In the genomic region with DNA sequence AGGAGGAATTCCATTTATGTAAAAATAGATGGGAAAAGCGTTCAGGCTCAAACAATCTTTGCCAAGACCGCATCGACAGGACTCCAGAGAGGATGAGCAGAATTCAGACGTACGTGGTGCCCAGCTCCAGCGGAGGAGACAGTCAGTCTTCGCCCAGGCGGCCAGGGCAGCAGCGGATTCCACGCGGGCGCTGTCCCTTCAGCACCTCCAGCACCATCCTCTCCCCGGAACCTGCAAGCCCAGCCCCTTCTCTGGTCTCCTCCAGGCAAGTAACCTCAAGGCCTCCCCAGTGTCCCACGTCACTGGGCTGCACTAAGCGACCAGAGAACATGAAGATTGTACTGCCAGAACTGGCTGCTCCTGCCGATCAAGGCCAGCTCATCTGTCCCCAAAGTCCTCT, we compare ENCODE assay signal across 14 cellular contexts. TPM values are rescaled to one million over a fixed set of nuclear protein-coding genes. Genes with fewer than 3 reads are reported as not detected.
DNase-seq lines count a peak whose midpoint lies in the region; TF ChIP-seq lines count a peak whose summit lies in the region.
"Had no signal": no experiment of that assay in that cellular context is flagged by ENCODE, and none has a peak within 500 bp of the region (broad histone marks: within the 10 kb centered on the region; RNA-seq: fewer than 3 reads in every experiment).

No MANE protein-coding gene starts in this region.

- DNase-seq in SIG-M5 treated with dmso at 0.1 percent for 504 hours (lab: John Stamatoyannopoulos, UW; ENCODE audit: unreplicated experiment) (peak; percentile 27), SIG-M5 (lab: John Stamatoyannopoulos, UW) (no peak), cardiac fibroblast (ENCODE audit: low read depth in 2 of 2) (peak; percentile 30 to 33), myocyte (ENCODE audit: low read depth) (peak; percentile 60), OCI-M1 (lab: John Stamatoyannopoulos, UW) (no peak), caudate nucleus (lab: John Stamatoyannopoulos, UW) (no peak)
- no peak for DNase-seq in activated effector memory CD4-positive, alpha-beta T cell treated with Interleukin-2 at 50 U/mL for 16 hours
- DNase-seq: 8988T; activated naive CD4-positive, alpha-beta T cell treated with anti-CD3 and anti-CD28 coated beads, Interleukin-2, amount 50 U/mL, for 16 hours; lower lobe of right lung; NCI-H82 had no signal

- no peak overlapping the region for H3K4me3 ChIP-seq in cardiac fibroblast (replicated peaks in 1 of 2; ENCODE audit: low read depth in 2 of 2, low read length in 2 of 2)
- H3K4me3 ChIP-seq: lower lobe of right lung had no signal

- H3K27ac ChIP-seq in caudate nucleus (ENCODE audit: low read depth, low read length), result no peak overlapping the region
- H3K27ac ChIP-seq: lower lobe of right lung had no signal

- TF ChIP-seq RAD21 in Ishikawa (IDR thresholded peaks at IDR 0.05; ENCODE audit: low read depth), result no peak

- TF ChIP-seq EP300 in Ishikawa (IDR thresholded peaks at IDR 0.05; ENCODE audit: borderline replicate concordance), result no peak

- TF ChIP-seq CTCF in cardiac fibroblast (IDR thresholded peaks at IDR 0.05; ENCODE audit: low read depth, low read length), result no peak

TF ChIP-seq in Ishikawa, 13 proteins besides CTCF, POLR2A, EP300 and RAD21:
- TF ChIP-seq, protein P1, sequence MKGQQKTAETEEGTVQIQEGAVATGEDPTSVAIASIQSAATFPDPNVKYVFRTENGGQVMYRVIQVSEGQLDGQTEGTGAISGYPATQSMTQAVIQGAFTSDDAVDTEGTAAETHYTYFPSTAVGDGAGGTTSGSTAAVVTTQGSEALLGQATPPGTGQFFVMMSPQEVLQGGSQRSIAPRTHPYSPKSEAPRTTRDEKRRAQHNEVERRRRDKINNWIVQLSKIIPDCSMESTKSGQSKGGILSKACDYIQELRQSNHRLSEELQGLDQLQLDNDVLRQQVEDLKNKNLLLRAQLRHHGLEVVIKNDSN (IDR thresholded peaks at IDR 0.05), result no peak
- TF ChIP-seq NFIC (IDR thresholded peaks at IDR 0.05) (no peak), CREB1 (IDR thresholded peaks at IDR 0.05; ENCODE audit: low read depth) (no peak), TAF1 (IDR thresholded peaks at IDR 0.05; ENCODE audit: low read depth) (no peak), CEBPB (IDR thresholded peaks at IDR 0.05) (no peak), EGR1 (IDR thresholded peaks at IDR 0.05) (no peak), ZBTB7A (IDR thresholded peaks at IDR 0.05; ENCODE audit: low read depth) (0 out of 2 replicates have a peak, but pooled peaks have one; percentile 24), TEAD4 (IDR thresholded peaks at IDR 0.05) (peak; percentile 68), YY1 (IDR thresholded peaks at IDR 0.05; ENCODE audit: low read depth) (no peak), FOXM1 (IDR thresholded peaks at IDR 0.05; ENCODE audit: borderline replicate concordance, low read depth) (no peak), TCF12 (IDR thresholded peaks at IDR 0.05; ENCODE audit: low read depth) (no peak), REST (IDR thresholded peaks at IDR 0.05; ENCODE audit: low read depth) (peak; percentile 91)
- TF ChIP-seq, protein P2, sequence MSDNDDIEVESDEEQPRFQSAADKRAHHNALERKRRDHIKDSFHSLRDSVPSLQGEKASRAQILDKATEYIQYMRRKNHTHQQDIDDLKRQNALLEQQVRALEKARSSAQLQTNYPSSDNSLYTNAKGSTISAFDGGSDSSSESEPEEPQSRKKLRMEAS (IDR thresholded peaks at IDR 0.05), result peak; percentile 69; the same call in 1 of the 2 replicates

RNA-seq across cellular contexts. Expression of gene KCNQ2, which starts 2.8 kb away (rescaled TPM):
- not detected in 2 replicates for total RNA-seq in myocyte
- not detected for polyA plus RNA-seq in myocyte (2012)
- total RNA-seq: epithelial cell of proximal tubule, lower lobe of right lung had no signal

RNA-seq across cellular contexts. Expression of gene EEF1A2, which starts 23.7 kb away (rescaled TPM):
- total RNA-seq in myocyte, result 456 and 555 TPM in 2 replicates
- polyA plus RNA-seq in myocyte (2012), result 87.3 TPM
- polyA plus RNA-seq: IgD-negative memory B cell had no signal

RNA-seq across cellular contexts. Expression of gene PPDPF, which starts 45.4 kb away (rescaled TPM):
- total RNA-seq in myocyte, result 230 and 275 TPM in 2 replicates
- 377 TPM for polyA plus RNA-seq in myocyte (2012)

Comparison
In these comparisons a context has a peak if more than half of its experiments do, and no peak if none do; other contexts are left out.
1. DNase-seq: peak in SIG-M5 treated with dmso at 0.1 percent for 504 hours (single experiment), cardiac fibroblast (2 of 2) and myocyte (single experiment); none in SIG-M5 (single experiment), OCI-M1 (single experiment), activated effector memory CD4-positive, alpha-beta T cell treated with Interleukin-2 at 50 U/mL for 16 hours (single experiment) and caudate nucleus (0 of 61).